21 cellular contexts compared by ENCODE assay signal in the genomic region with DNA sequence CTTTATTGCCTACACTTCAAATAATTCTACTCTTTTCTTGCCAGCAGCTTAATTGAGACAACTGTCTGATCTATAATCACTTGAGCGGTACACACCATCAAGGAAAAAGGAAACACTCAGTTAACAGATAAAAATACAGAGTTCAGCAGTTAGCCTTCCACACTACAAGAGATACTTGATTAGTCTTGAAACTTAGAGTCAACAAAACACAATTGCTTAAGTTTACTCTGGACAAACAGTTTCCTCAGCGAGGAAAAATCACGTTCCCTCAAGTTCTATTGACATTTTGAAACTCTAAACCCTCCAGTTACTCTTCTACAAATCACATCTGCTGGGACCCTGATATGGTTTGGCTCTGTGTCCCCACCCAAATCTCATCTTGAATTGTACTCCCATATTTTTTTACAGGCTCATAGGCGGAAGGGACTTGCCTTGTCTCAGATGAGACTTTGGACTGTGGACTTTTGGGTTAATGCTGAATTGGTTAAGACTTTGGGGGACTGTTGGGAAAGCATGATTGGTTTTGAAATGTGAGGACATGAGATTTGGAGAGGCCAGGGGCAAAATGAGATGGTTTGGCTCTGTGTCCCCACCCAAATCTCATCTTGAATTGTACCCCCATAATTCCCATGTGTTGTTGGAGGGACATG.
DNase-seq lines count a peak whose midpoint lies in the region; ATAC-seq and TF ChIP-seq lines count a peak whose summit lies in the region.
"Had no signal": no experiment of that assay in that cellular context is flagged by ENCODE, and none has a peak within 500 bp of the region (broad histone marks: within the 10 kb centered on the region; RNA-seq: fewer than 3 reads in every experiment).

No MANE protein-coding gene starts in this region.

- no peak overlapping the region for H3K27ac ChIP-seq in esophagus muscularis mucosa (replicated peaks in 1 of 4)
- H3K27ac ChIP-seq: BLaER1, HL-60 had no signal

- peaks cover 8% of the 10 kb centered on the region for H3K27me3 Mint-ChIP-seq in nephron progenitor cell (ENCODE audit: low read depth, poor library complexity)

- intact Hi-C loops in esophagus muscularis mucosa (cut with DNase I): no loop called here

- peaks cover 6% of the 10 kb centered on the region for H3K4me1 Mint-ChIP-seq in nephron progenitor cell

- H3K27me3 ChIP-seq in esophagus muscularis mucosa: no peaks in the 10 kb centered on the region
- H3K27me3 ChIP-seq: BLaER1 had no signal

- H3K4me3 ChIP-seq in esophagus muscularis mucosa: no peak overlapping the region
- H3K4me3 ChIP-seq: BLaER1 had no signal

- TF ChIP-seq CTCF in esophagus muscularis mucosa (IDR thresholded peaks at IDR 0.05): no peak
- TF ChIP-seq CTCF in nephron progenitor cell (IDR thresholded peaks at IDR 0.05): no peak

- TF ChIP-seq POLR2A in esophagus muscularis mucosa (IDR thresholded peaks at IDR 0.05; ENCODE audit: low read depth): no peak

- no peaks in the 10 kb centered on the region for H3K4me1 ChIP-seq in esophagus muscularis mucosa

- H3K9me3 Mint-ChIP-seq in nephron progenitor cell: peaks cover 27% of the 10 kb centered on the region

- ATAC-seq in GM21447 (IDR thresholded peaks at IDR 0.05; ENCODE audit: unreplicated experiment) (no peak), GM19455 (IDR thresholded peaks at IDR 0.05; ENCODE audit: unreplicated experiment) (no peak)
- ATAC-seq: CD8-positive, alpha-beta T cell; HCT116 had no signal

- WGBS in esophagus muscularis mucosa: 86% methylated on average over 4 of the region's 4 CpGs

- H3K4me3 Mint-ChIP-seq in nephron progenitor cell: no peak overlapping the region
- H3K4me3 Mint-ChIP-seq: CD8-positive, alpha-beta T cell; HFFc6 had no signal

- no peaks in the 10 kb centered on the region for H3K9me3 ChIP-seq in esophagus muscularis mucosa

- peak; percentile 3 for DNase-seq in NCI-H748 (lab: John Stamatoyannopoulos, UW; ENCODE audit: unreplicated experiment)
- DNase-seq in NCI-H748 treated with DMSO at 0.1 percent for 48 hours (lab: John Stamatoyannopoulos, UW): no peak
- peak; percentile 53 for DNase-seq in DMS53 treated with DMSO at 0.1 percent for 48 hours (lab: John Stamatoyannopoulos, UW; ENCODE audit: unreplicated experiment)
- DNase-seq in esophagus muscularis mucosa (ENCODE audit: extremely low spot score): peak; percentile 31
- no peak for DNase-seq in nephron progenitor cell
- no peak for DNase-seq in D341Med (ENCODE audit: low spot score)
- DNase-seq: 8988T; Calu3; CD8-positive, alpha-beta T cell; DMS 273 treated with DMSO at 0.1 percent for 48 hours; DMS79; GDM1; GOT3; H7; HFFc6; IMR-90 had no signal

- TF ChIP-seq EP300 in esophagus muscularis mucosa (IDR thresholded peaks at IDR 0.05): no peak

- H3K36me3 ChIP-seq in esophagus muscularis mucosa: no peaks in the 10 kb centered on the region
- H3K36me3 ChIP-seq: BLaER1 had no signal

- peak overlapping the region; percentile 51 for H3K27ac Mint-ChIP-seq in nephron progenitor cell
- H3K27ac Mint-ChIP-seq: CD8-positive, alpha-beta T cell; HFFc6 had no signal

- H3K36me3 Mint-ChIP-seq in nephron progenitor cell (ENCODE audit: low read depth): peaks cover 17% of the 10 kb centered on the region
- H3K36me3 Mint-ChIP-seq: CD8-positive, alpha-beta T cell had no signal

Comparison
In these comparisons a context has a peak if more than half of its experiments do, and no peak if none do; other contexts are left out.
1. DNase-seq: peak in NCI-H748 (single experiment), DMS53 treated with DMSO at 0.1 percent for 48 hours (single experiment) and esophagus muscularis mucosa (single experiment); none in NCI-H748 treated with DMSO at 0.1 percent for 48 hours (single experiment), nephron progenitor cell (single experiment) and D341Med (single experiment).